Comparison of ENCODE assay signal across 10 cellular contexts in the genomic region with DNA sequence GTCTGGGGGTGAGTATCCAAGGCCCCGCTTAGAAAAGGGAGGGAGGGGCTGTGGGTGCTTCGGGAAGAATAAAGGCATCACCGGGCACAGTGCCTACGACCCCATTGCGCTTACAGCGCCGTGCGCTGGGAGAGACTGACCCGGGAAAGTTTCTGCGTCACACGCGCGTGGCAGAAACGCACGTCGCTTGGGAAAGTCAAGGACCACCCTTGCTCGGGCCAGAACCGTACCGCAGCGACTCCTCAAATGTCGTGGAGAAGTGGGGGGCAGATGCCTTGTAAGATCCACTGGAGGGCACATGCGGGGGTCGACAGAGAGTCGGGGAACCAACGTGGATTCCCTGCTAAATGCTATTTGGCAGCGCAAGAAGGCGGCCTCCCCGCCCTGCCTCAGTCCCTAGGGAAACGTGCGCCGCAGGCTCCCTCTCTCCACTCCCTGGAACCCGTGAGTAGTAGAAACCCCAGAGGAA. TPM values are rescaled to one million over a fixed set of nuclear protein-coding genes. Genes with fewer than 3 reads are reported as not detected.
DNase-seq lines count a peak whose midpoint lies in the region; ATAC-seq, FAIRE-seq and TF ChIP-seq lines count a peak whose summit lies in the region.
"Had no signal": no experiment of that assay in that cellular context is flagged by ENCODE, and none has a peak within 500 bp of the region (broad histone marks: within the 10 kb centered on the region; RNA-seq: fewer than 3 reads in every experiment).

No MANE protein-coding gene starts in this region.

- no peaks in the 10 kb centered on the region for H3K9me2 ChIP-seq in HCT116 (ENCODE audit: insufficient read depth)
- no peaks in the 10 kb centered on the region for H3K9me2 ChIP-seq in PC-3 (replicated peaks; ENCODE audit: low read length)

- no peak for FAIRE-seq in small intestine (lab: Jason Lieb, UNC)

- no peaks in the 10 kb centered on the region for H3F3A ChIP-seq in PC-3 (ENCODE audit: low read length, unreplicated experiment)

- H3K4me1 Mint-ChIP-seq in chondrocyte (ENCODE audit: low read depth), result peaks cover 35% of the 10 kb centered on the region

- H3K27me3 ChIP-seq in HCT116 (ENCODE audit: insufficient read depth, low read length), result peaks cover 33% of the 10 kb centered on the region
- H3K27me3 ChIP-seq in small intestine (ENCODE audit: control insufficient read depth in 2 of 2, insufficient read depth in 2 of 2, low read length in 2 of 2), result no peaks in the 10 kb centered on the region
- peaks cover 33% of the 10 kb centered on the region for H3K27me3 ChIP-seq in PC-3 (ENCODE audit: low read length)

- H3K9me3 ChIP-seq in HCT116 (ENCODE audit: control insufficient read depth in 1 of 2, insufficient read depth in 1 of 2, low read depth in 1 of 2, low read length in 2 of 2) (no peaks in the 10 kb centered on the region), small intestine (ENCODE audit: control insufficient read depth, low read depth) (no peaks in the 10 kb centered on the region), PC-3 (ENCODE audit: low read length) (no peaks in the 10 kb centered on the region)

- H3K9ac ChIP-seq in HCT116 (ENCODE audit: low read length) (no peak overlapping the region), PC-3 (ENCODE audit: low read length) (no peak overlapping the region)

- H4K20me1 ChIP-seq in HCT116 (ENCODE audit: insufficient read depth) (no peaks in the 10 kb centered on the region), PC-3 (ENCODE audit: low read length) (no peaks in the 10 kb centered on the region)

- H3K27ac Mint-ChIP-seq in chondrocyte (ENCODE audit: unreplicated experiment), result peak overlapping the region; percentile 98
- H3K27ac Mint-ChIP-seq: activated naive CD4-positive, alpha-beta T cell treated with anti-CD3 and anti-CD28 coated beads for 36 hours had no signal

- CTCF ChIA-PET in HCT116 (lab: Charles Lee) (no interaction called here), PC-3 (lab: Charles Lee) (no interaction called here)

- H3K9me3 Mint-ChIP-seq in chondrocyte (ENCODE audit: low read depth), result no peaks in the 10 kb centered on the region
- H3K9me3 Mint-ChIP-seq: activated naive CD4-positive, alpha-beta T cell treated with anti-CD3 and anti-CD28 coated beads for 36 hours had no signal

- TF ChIP-seq CTCF in HCT116 (IDR thresholded peaks at IDR 0.05 in 2 of 3, conservative IDR thresholded peaks at IDR 0.05 in 1 of 3; ENCODE audit: borderline replicate concordance in 1 of 3, insufficient read depth in 1 of 3, low read depth in 2 of 3, low read length in 2 of 3), result no peak
- no peak for TF ChIP-seq CTCF in chondrocyte (IDR thresholded peaks at IDR 0.05)
- TF ChIP-seq CTCF in PC-3 (conservative IDR thresholded peaks at IDR 0.05; ENCODE audit: low read depth, low read length), result no peak

- H3K4me1 ChIP-seq in HCT116 (ENCODE audit: control insufficient read depth in 1 of 2, insufficient read depth in 2 of 2, low read length in 2 of 2), result peaks cover 5 to 16% of the 10 kb centered on the region in 2 experiments
- peaks cover 0 to 3% of the 10 kb centered on the region in 2 donors for H3K4me1 ChIP-seq in small intestine (ENCODE audit: control insufficient read depth in 2 of 2, insufficient read depth in 1 of 2, low read depth in 1 of 2, low read length in 1 of 2)
- no peaks in the 10 kb centered on the region for H3K4me1 ChIP-seq in PC-3 (ENCODE audit: insufficient read depth, low read length)

- H3K36me3 ChIP-seq in HCT116 (ENCODE audit: control insufficient read depth in 1 of 2, insufficient read depth in 2 of 2, low read length in 2 of 2), result no peaks in the 10 kb centered on the region
- no peaks in the 10 kb centered on the region for H3K36me3 ChIP-seq in small intestine (ENCODE audit: control insufficient read depth in 2 of 2, insufficient read depth in 2 of 2, low read length in 2 of 2)
- H3K36me3 ChIP-seq in PC-3 (ENCODE audit: low read depth, low read length), result no peaks in the 10 kb centered on the region

- no peaks in the 10 kb centered on the region for H3K27me3 Mint-ChIP-seq in chondrocyte (ENCODE audit: low read depth)

- no peak overlapping the region for H3K27ac ChIP-seq in HCT116 (ENCODE audit: low read depth, low read length)
- H3K27ac ChIP-seq in small intestine (ENCODE audit: low read depth in 1 of 2, low read length in 1 of 2), result peak overlapping the region in 1 of 2 donors; percentile 98
- no peak overlapping the region for H3K27ac ChIP-seq in PC-3 (ENCODE audit: low read length)

- RAD21 ChIA-PET in HCT116 (lab: Charles Lee; ENCODE audit: low non-redundant PET in 1 of 2, low total read pairs in 2 of 2, uncharacterized antibody in 2 of 2, unreplicated experiment in 2 of 2), result no interaction called here

- DNase-seq in HCT116 (ENCODE audit: low read depth, low spot score) (no peak), chondrocyte (ENCODE audit: low spot score) (no peak), left colon (peak; percentile 38 to 41), small intestine (peak; percentile 7), PC-3 (no peak), kidney tubule cell (ENCODE audit: low spot score) (no peak)
- no peak for DNase-seq in activated effector memory CD4-positive, alpha-beta T cell treated with Interleukin-2 at 50 U/mL for 16 hours
- DNase-seq: activated naive CD4-positive, alpha-beta T cell treated with anti-CD3 and anti-CD28 coated beads for 36 hours; NCI-H187 had no signal

- H3K4me2 ChIP-seq in HCT116 (ENCODE audit: low read length), result peak overlapping the region; percentile 93
- H3K4me2 ChIP-seq in PC-3 (ENCODE audit: low read length), result no peak overlapping the region

- intact Hi-C loops in HCT116 (cut with micrococcal nuclease), result no loop called here
- intact Hi-C loops in left colon (cut with DNase I, micrococcal nuclease), result loop anchor here in 1 of 2 donors (10.0 kb wide), 1 partner anchor 479 kb away; no protein-coding TSS in a partner anchor
- intact Hi-C loops in PC-3 (cut with micrococcal nuclease), result no loop called here

- no peaks in the 10 kb centered on the region for H3K79me2 ChIP-seq in HCT116 (ENCODE audit: insufficient read depth, low read length)
- H3K79me2 ChIP-seq in PC-3 (ENCODE audit: low read length), result no peaks in the 10 kb centered on the region

- TF ChIP-seq RAD21 in HCT116 (IDR thresholded peaks at IDR 0.05; ENCODE audit: low read depth), result no peak

- POLR2A ChIA-PET in HCT116 (lab: Charles Lee) (no interaction called here), PC-3 (lab: Charles Lee; ENCODE audit: unreplicated experiment) (no interaction called here)

- no peak for TF ChIP-seq POLR2A in HCT116 (IDR thresholded peaks at IDR 0.05; ENCODE audit: borderline replicate concordance, extremely low read depth, insufficient read depth, insufficient read length)

- no peak for ATAC-seq in HCT116
- no peak for ATAC-seq in left colon
- ATAC-seq in PC-3, result no peak
- no peak for ATAC-seq in HG02678 (IDR thresholded peaks at IDR 0.05; ENCODE audit: unreplicated experiment)

- WGBS in small intestine, 3 donors, result 2 to 5% (median 3%) methylated on average over 32 of the region's 32 CpGs

- no peaks in the 10 kb centered on the region for H3K36me3 Mint-ChIP-seq in chondrocyte (ENCODE audit: low read depth)

- peak overlapping the region; percentile 90 for H2AFZ ChIP-seq in HCT116 (ENCODE audit: low read depth, low read length, poor library complexity, severe bottlenecking)
- H2AFZ ChIP-seq in PC-3 (ENCODE audit: low read length), result no peak overlapping the region

- H3K4me3 ChIP-seq in HCT116 (replicated peaks in 1 of 2; ENCODE audit: low read depth in 1 of 2, low read length in 2 of 2) (peak overlapping the region; percentile 42 to 60), small intestine (ENCODE audit: low read depth in 1 of 2, low read length in 2 of 2) (peak overlapping the region; percentile 45), PC-3 (ENCODE audit: low read length) (no peak overlapping the region)

- H3K4me3 Mint-ChIP-seq in chondrocyte (ENCODE audit: unreplicated experiment), result peak overlapping the region; percentile 97
- H3K4me3 Mint-ChIP-seq: activated naive CD4-positive, alpha-beta T cell treated with anti-CD3 and anti-CD28 coated beads for 36 hours had no signal

- no TSS peak for BruUV-seq in HCT116 (replicated peaks; lab: Mats Ljungman, UMichigan)
- BruUV-seq in PC-3 (replicated peaks; lab: Mats Ljungman, UMichigan), result no TSS peak

TF ChIP-seq in HCT116, 20 proteins besides CTCF, POLR2A, EP300 and RAD21 (continues in another document):
- TF ChIP-seq MAX (IDR thresholded peaks at IDR 0.05) (no peak), ZFX (IDR thresholded peaks at IDR 0.05) (no peak), POLR2AphosphoS5 (IDR thresholded peaks at IDR 0.05; ENCODE audit: low read depth, low read length) (no peak), JUND (IDR thresholded peaks at IDR 0.05) (no peak), TCF7L2 (IDR thresholded peaks at IDR 0.05; ENCODE audit: borderline replicate concordance, extremely low read depth, insufficient read depth, insufficient read length) (no peak), EZH2phosphoT487 (IDR thresholded peaks at IDR 0.05; ENCODE audit: borderline replicate concordance) (no peak), ATF3 (IDR thresholded peaks at IDR 0.05) (no peak), SRF (IDR thresholded peaks at IDR 0.05; ENCODE audit: low read depth) (no peak)

RNA-seq across cellular contexts. Expression of gene ADAMTS9, which starts 2.4 kb away (rescaled TPM):
- total RNA-seq in HCT116 (2021; ENCODE audit: unreplicated experiment) (0.05 TPM), chondrocyte (4.6 to 5.6 TPM (median 5.1 TPM) in 3 replicates), left colon (1 to 10 TPM; 6.3 to 7.0 TPM), PC-3 (2014; rRNA removed) (0.55 TPM in 1 of 2 replicates, not detected in the other)
- polyA plus RNA-seq in HCT116 (2012), result not detected in 2 replicates
- polyA plus RNA-seq in small intestine, result 10 to 100 TPM in 1 of 3 donors, 1 to 10 TPM in 1, under 1 TPM in 1; 0.54 to 11.3 (median 1.8) TPM
- total RNA-seq: activated naive CD4-positive, alpha-beta T cell treated with anti-CD3 and anti-CD28 coated beads for 36 hours had no signal

Comparison
In these comparisons a context has a peak if more than half of its experiments do, and no peak if none do; other contexts are left out.
1. DNase-seq: peak in left colon (2 of 2) and small intestine (single experiment); none in HCT116 (single experiment), chondrocyte (single experiment), PC-3 (single experiment), activated effector memory CD4-positive, alpha-beta T cell treated with Interleukin-2 at 50 U/mL for 16 hours (single experiment) and kidney tubule cell (single experiment).